Comparison of ENCODE assay signal across 8 cellular contexts in the genomic region with DNA sequence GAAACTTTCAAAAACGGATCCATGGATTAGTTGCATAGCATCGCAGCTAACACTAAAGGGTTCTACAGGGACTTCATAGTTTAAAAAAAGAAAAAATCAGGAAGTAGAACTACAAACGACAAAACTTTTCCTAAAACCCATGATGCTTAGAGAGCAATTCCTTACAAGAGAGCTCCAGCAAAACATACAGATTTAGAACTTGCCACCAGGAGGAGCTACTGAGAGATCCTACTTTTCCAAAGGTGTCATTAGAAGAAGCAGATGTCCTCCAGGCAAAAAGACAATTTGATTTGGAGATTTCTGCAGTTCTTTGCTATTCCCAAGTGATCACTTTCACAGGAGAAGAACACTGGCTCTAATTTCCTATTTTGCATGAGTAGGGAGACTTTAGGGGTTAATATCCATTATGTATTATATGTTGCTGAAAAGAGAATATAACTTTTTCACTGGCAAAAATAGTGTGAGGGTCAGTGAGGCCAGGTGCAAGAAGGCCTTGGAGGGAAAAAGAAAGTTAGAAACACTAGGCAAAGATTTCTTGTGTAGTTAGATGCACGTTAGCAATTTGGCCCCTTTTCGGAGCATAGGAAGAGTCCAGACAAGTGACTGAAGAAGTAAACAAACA.
DNase-seq lines count a peak whose midpoint lies in the region; ATAC-seq lines count a peak whose summit lies in the region.

No MANE protein-coding gene starts in this region.

- in situ Hi-C loops in KBM-7 (cut with MboI; ENCODE audit: low pct_unique_long_range_greater_than_20kb, low sequenced_read_pairs) = no loop called here

- peak; percentile 2 to 16 for DNase-seq in stimulated activated CD4-positive, alpha-beta T cell treated with anti-CD3 and anti-CD28 coated beads, Interleukin-2, amount 100 ng/mL, for 48 hours
- DNase-seq in stimulated activated CD4-positive, alpha-beta T cell treated with anti-CD3 and anti-CD28 coated beads, Interleukin-12 subunit alpha, Interleukin-12 subunit beta, amount 100 ng/mL, for 4 hours = no peak
- DNase-seq in KBM-7 = peak; percentile 49
- DNase-seq in SHP77 (lab: John Stamatoyannopoulos, UW) = peak; percentile 57 to 66
- DNase-seq in fibroblast of peridontal ligament (ENCODE audit: extremely low read depth) = peak; percentile 18
- peak; percentile 38 for DNase-seq in retina
- DNase-seq in NK-92 treated with Interleukin-12 subunit alpha and Interleukin-12 subunit beta, amount 100 ng/mL, for 24 hours (lab: John Stamatoyannopoulos, UW) = no peak

- ATAC-seq in GM21737 (IDR thresholded peaks at IDR 0.05; ENCODE audit: unreplicated experiment) = no peak

Comparison
In these comparisons a context has a peak if more than half of its experiments do, and no peak if none do; other contexts are left out.
1. DNase-seq: peak in stimulated activated CD4-positive, alpha-beta T cell treated with anti-CD3 and anti-CD28 coated beads, Interleukin-2, amount 100 ng/mL, for 48 hours (2 of 2), KBM-7 (single experiment), SHP77 (2 of 2), fibroblast of peridontal ligament (single experiment) and retina (single experiment); none in stimulated activated CD4-positive, alpha-beta T cell treated with anti-CD3 and anti-CD28 coated beads, Interleukin-12 subunit alpha, Interleukin-12 subunit beta, amount 100 ng/mL, for 4 hours (single experiment) and NK-92 treated with Interleukin-12 subunit alpha and Interleukin-12 subunit beta, amount 100 ng/mL, for 24 hours (single experiment).